8 cellular contexts compared by ENCODE assay signal in the genomic region with DNA sequence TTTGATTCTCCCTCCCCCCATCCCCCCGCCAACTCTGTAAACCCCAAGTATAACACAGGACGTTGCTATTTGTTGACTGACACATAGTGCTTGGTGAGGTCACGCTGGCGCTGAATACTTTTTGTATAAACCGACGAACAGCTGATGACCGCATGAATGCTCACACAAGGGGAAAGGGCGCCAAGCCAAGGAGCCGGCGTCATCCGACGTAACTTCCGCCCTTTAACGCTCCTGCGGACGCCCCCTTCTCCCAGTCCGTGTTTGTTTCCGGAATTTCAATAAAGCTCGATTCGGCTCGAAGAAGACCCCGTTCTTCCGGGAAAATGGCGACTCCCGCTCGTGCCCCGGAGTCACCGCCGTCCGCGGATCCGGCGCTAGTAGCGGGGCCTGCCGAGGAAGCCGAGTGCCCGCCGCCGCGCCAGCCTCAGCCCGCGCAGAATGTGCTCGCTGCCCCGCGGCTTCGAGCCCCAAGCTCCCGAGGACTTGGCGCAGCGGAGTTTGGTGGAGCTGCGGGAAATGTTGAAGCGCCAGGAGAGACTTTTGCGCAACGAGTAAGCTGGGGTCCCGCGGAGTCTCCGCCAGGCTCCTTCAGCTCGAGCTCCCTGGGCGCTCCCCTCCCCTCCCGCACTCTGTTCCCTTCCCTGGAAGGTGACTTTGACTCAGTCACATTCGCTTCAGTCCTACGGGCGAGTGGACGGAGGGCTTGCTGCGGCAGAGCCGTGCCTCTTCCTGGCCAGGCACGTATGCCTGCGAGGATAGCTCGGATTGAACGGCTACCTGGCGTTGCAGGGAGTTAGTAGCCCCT. TPM values are rescaled to one million over a fixed set of nuclear protein-coding genes. Genes with fewer than 3 reads are reported as not detected.
DNase-seq lines count a peak whose midpoint lies in the region; ATAC-seq and TF ChIP-seq lines count a peak whose summit lies in the region.

A gene (plus strand): TSS at position 310 of the 805 bp plus-strand sequence. CDS start 129 bp downstream, at position 439.

- peaks cover 28% of the 10 kb centered on the region for H3K36me3 Mint-ChIP-seq in WTC11
- peaks cover 8 to 13% (median 10%) of the 10 kb centered on the region in 3 donors for H3K36me3 Mint-ChIP-seq in immature natural killer cell

- H3K4me1 Mint-ChIP-seq in WTC11 (peaks cover 10% of the 10 kb centered on the region), immature natural killer cell (peaks cover 41 to 55% of the 10 kb centered on the region in 2 donors)

- H3K4me3 Mint-ChIP-seq in WTC11, result peak within 1 kb of the TSS; percentile 96
- peak within 1 kb of the TSS; percentile 86 to 96 (median 89) for H3K4me3 Mint-ChIP-seq in immature natural killer cell

- POLR2A ChIA-PET in AG04450 (lab: Yijun Ruan, JAX), result interaction anchor here (0.9 kb wide), 2 partner anchors 39 to 51 kb away, joined by 3 read pairs; no protein-coding TSS in a partner anchor
- POLR2A ChIA-PET in WTC11 (lab: Charles Lee), result interaction anchor here (0.6 to 1.8 kb wide), 6 partner anchors 16 to 266 kb away, joined by 3 to 4 read pairs (median 3); no protein-coding TSS in a partner anchor

- peaks cover 12% of the 10 kb centered on the region for H3K9me3 Mint-ChIP-seq in WTC11
- H3K9me3 Mint-ChIP-seq in immature natural killer cell, result no peaks in the 10 kb centered on the region

- peak; percentile 93 for ATAC-seq in GM18909 (IDR thresholded peaks at IDR 0.05; ENCODE audit: poor library complexity, unreplicated experiment)
- peak; percentile 94 for ATAC-seq in HG03175 (IDR thresholded peaks at IDR 0.05; ENCODE audit: unreplicated experiment)
- peak; percentile 90 for ATAC-seq in WTC11

- peaks cover 44% of the 10 kb centered on the region for H3K27me3 Mint-ChIP-seq in WTC11 (ENCODE audit: low read depth)
- peaks cover 5 to 17% (median 8%) of the 10 kb centered on the region in 3 donors for H3K27me3 Mint-ChIP-seq in immature natural killer cell (ENCODE audit: low read depth in 3 of 3)

- peak; percentile 98 for DNase-seq in AG04450 (ENCODE audit: low read depth, low spot score)
- peak; percentile 100 for DNase-seq in NCI-H226
- DNase-seq in WTC11 (ENCODE audit: low spot score), result peak; percentile 76
- DNase-seq in cardiac fibroblast (ENCODE audit: low read depth in 2 of 2), result peak; percentile 99 to 100
- peak; percentile 92 to 94 (median 94) for DNase-seq in immature natural killer cell
- peak; percentile 95 for DNase-seq in smooth muscle cell of the brain vasculature (ENCODE audit: low read depth, low spot score)

- H3K27ac Mint-ChIP-seq in WTC11 (peak within 1 kb of the TSS; percentile 61; the same call in 1 of the 2 replicates), immature natural killer cell (peak within 1 kb of the TSS; percentile 88 to 97 (median 94))

- H3K27ac ChIP-seq in AG04450 (ENCODE audit: low read depth, low read length), result peak within 1 kb of the TSS; percentile 89

- H3K4me3 ChIP-seq in AG04450 (ENCODE audit: low read depth, low read length), result peak within 1 kb of the TSS; percentile 97
- H3K4me3 ChIP-seq in cardiac fibroblast (replicated peaks in 1 of 2; ENCODE audit: low read depth in 2 of 2, low read length in 2 of 2), result peak within 1 kb of the TSS; percentile 96 to 97

- CTCF ChIA-PET in AG04450 (lab: Charles Lee) (interaction anchor here (0.6 to 4.0 kb wide), 9 partner anchors 10 to 365 kb away, joined by 3 to 23 read pairs (median 4); no protein-coding TSS in a partner anchor), WTC11 (lab: Charles Lee) (interaction anchor here (0.9 to 2.5 kb wide), 12 partner anchors 10 to 1216 kb away, joined by 3 to 9 read pairs (median 5); no protein-coding TSS in a partner anchor)

- H3K9me3 ChIP-seq in AG04450 (ENCODE audit: control insufficient read depth, insufficient read depth, low read length), result peaks cover 2% of the 10 kb centered on the region; the same call in 1 of the 2 replicates

- H3K27me3 ChIP-seq in AG04450 (ENCODE audit: control insufficient read depth, insufficient read depth, low read length), result peaks cover 3% of the 10 kb centered on the region

- no peak for TF ChIP-seq CTCF in AG04450 (IDR thresholded peaks at IDR 0.05; ENCODE audit: low read depth, low read length)
- no peak for TF ChIP-seq CTCF in WTC11 (IDR thresholded peaks at IDR 0.05)
- no peak for TF ChIP-seq CTCF in cardiac fibroblast (IDR thresholded peaks at IDR 0.05; ENCODE audit: low read depth, low read length)

TF ChIP-seq in WTC11, 78 proteins besides CTCF, POLR2A, EP300 and RAD21 (continues in another document):
- TF ChIP-seq, protein P1, sequence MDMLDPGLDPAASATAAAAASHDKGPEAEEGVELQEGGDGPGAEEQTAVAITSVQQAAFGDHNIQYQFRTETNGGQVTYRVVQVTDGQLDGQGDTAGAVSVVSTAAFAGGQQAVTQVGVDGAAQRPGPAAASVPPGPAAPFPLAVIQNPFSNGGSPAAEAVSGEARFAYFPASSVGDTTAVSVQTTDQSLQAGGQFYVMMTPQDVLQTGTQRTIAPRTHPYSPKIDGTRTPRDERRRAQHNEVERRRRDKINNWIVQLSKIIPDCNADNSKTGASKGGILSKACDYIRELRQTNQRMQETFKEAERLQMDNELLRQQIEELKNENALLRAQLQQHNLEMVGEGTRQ (CRISPR knock-in tag; IDR thresholded peaks at IDR 0.05), result peak; percentile 23; the same call in 1 of the 2 replicates
- TF ChIP-seq, protein P2, sequence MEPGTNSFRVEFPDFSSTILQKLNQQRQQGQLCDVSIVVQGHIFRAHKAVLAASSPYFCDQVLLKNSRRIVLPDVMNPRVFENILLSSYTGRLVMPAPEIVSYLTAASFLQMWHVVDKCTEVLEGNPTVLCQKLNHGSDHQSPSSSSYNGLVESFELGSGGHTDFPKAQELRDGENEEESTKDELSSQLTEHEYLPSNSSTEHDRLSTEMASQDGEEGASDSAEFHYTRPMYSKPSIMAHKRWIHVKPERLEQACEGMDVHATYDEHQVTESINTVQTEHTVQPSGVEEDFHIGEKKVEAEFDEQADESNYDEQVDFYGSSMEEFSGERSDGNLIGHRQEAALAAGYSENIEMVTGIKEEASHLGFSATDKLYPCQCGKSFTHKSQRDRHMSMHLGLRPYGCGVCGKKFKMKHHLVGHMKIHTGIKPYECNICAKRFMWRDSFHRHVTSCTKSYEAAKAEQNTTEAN (CRISPR knock-in tag; IDR thresholded peaks at IDR 0.05), result peak; percentile 78; the same call in 1 of the 2 replicates
- TF ChIP-seq, protein P3, sequence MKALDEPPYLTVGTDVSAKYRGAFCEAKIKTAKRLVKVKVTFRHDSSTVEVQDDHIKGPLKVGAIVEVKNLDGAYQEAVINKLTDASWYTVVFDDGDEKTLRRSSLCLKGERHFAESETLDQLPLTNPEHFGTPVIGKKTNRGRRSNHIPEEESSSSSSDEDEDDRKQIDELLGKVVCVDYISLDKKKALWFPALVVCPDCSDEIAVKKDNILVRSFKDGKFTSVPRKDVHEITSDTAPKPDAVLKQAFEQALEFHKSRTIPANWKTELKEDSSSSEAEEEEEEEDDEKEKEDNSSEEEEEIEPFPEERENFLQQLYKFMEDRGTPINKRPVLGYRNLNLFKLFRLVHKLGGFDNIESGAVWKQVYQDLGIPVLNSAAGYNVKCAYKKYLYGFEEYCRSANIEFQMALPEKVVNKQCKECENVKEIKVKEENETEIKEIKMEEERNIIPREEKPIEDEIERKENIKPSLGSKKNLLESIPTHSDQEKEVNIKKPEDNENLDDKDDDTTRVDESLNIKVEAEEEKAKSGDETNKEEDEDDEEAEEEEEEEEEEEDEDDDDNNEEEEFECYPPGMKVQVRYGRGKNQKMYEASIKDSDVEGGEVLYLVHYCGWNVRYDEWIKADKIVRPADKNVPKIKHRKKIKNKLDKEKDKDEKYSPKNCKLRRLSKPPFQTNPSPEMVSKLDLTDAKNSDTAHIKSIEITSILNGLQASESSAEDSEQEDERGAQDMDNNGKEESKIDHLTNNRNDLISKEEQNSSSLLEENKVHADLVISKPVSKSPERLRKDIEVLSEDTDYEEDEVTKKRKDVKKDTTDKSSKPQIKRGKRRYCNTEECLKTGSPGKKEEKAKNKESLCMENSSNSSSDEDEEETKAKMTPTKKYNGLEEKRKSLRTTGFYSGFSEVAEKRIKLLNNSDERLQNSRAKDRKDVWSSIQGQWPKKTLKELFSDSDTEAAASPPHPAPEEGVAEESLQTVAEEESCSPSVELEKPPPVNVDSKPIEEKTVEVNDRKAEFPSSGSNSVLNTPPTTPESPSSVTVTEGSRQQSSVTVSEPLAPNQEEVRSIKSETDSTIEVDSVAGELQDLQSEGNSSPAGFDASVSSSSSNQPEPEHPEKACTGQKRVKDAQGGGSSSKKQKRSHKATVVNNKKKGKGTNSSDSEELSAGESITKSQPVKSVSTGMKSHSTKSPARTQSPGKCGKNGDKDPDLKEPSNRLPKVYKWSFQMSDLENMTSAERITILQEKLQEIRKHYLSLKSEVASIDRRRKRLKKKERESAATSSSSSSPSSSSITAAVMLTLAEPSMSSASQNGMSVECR (CRISPR knock-in tag; IDR thresholded peaks at IDR 0.05; ENCODE audit: borderline replicate concordance), result 0 out of 2 replicates have a peak, but pooled peaks have one; percentile 29
- TF ChIP-seq, protein P4, sequence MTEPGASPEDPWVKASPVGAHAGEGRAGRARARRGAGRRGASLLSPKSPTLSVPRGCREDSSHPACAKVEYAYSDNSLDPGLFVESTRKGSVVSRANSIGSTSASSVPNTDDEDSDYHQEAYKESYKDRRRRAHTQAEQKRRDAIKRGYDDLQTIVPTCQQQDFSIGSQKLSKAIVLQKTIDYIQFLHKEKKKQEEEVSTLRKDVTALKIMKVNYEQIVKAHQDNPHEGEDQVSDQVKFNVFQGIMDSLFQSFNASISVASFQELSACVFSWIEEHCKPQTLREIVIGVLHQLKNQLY (CRISPR knock-in tag; IDR thresholded peaks at IDR 0.05), result 0 out of 2 replicates have a peak, but pooled peaks have one; percentile 77
- 0 out of 2 replicates have a peak, but pooled peaks have one; percentile 37 for TF ChIP-seq CBFB (CRISPR knock-in tag; IDR thresholded peaks at IDR 0.05; ENCODE audit: low read depth)
- peak; percentile 25; the same call in 1 of the 2 replicates for TF ChIP-seq RELA (CRISPR knock-in tag; IDR thresholded peaks at IDR 0.05; ENCODE audit: borderline replicate concordance)
- 0 out of 2 replicates have a peak, but pooled peaks have one; percentile 12 for TF ChIP-seq NR2C2 (CRISPR knock-in tag; IDR thresholded peaks at IDR 0.05)
- TF ChIP-seq CREM (CRISPR knock-in tag; IDR thresholded peaks at IDR 0.05), result peak; percentile 94
- peak; percentile 84; the same call in 1 of the 2 replicates for TF ChIP-seq FOXK1 (CRISPR knock-in tag; IDR thresholded peaks at IDR 0.05)

RNA-seq across cellular contexts. Expression of the gene that starts here (rescaled TPM):
- polyA plus RNA-seq in AG04450 (2011; rRNA removed) (67.3 and 72.6 TPM in 2 replicates), immature natural killer cell (10 to 100 TPM; 33.3 to 58.1 (median 51.2) TPM)
- polyA minus RNA-seq in AG04450 (2011; rRNA and poly(A)+ RNA removed), result 55.0 and 74.2 TPM in 2 replicates
- 78.6 to 85.5 TPM (median 84.4 TPM) in 3 replicates for total RNA-seq in WTC11 (2021)

Comparison
In these comparisons a context has a peak if more than half of its experiments do, and no peak if none do; other contexts are left out.
1. Peak in every context shown above with its lines: DNase-seq, ATAC-seq, H3K4me3 ChIP-seq and H3K27ac ChIP-seq.